8 cellular contexts compared by ENCODE assay signal in the genomic region with DNA sequence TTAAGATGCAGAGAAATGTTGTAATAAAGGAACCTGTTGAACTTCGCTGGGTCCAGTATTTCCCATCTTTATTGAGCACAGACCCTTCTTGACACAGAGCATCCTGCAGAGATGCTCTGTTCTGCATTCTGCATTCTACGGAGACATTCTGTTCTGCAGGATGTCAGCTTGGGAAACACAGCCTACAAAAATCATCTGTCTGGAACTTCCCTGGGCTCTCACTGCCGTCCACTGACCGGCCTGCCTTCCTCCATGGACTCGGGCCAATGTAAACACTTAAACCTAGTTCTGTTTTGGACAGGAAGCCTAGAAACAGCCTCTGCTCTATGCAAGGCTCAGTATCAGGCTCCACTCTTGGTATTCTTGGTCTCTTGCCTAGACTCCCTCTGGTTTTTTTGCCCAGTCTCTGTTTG.
DNase-seq lines count a peak whose midpoint lies in the region; ATAC-seq and TF ChIP-seq lines count a peak whose summit lies in the region.
"Had no signal": no experiment of that assay in that cellular context is flagged by ENCODE, and none has a peak within 500 bp of the region (broad histone marks: within the 10 kb centered on the region; RNA-seq: fewer than 3 reads in every experiment).

No MANE protein-coding gene starts in this region.

- peak overlapping the region; percentile 24 to 54 for H3K9ac ChIP-seq in duodenal mucosa (ENCODE audit: low read depth in 1 of 2, low read length in 2 of 2)

- H3K4me3 ChIP-seq in duodenal mucosa (ENCODE audit: low read depth in 1 of 2, low read length in 2 of 2) (peak overlapping the region; percentile 7 to 34), aorta (ENCODE audit: low read length in 2 of 2) (no peak overlapping the region)

- H3K4me3 Mint-ChIP-seq in endothelial cell (ENCODE audit: unreplicated experiment): no peak overlapping the region

- no peaks in the 10 kb centered on the region for H3K27me3 ChIP-seq in duodenal mucosa (ENCODE audit: control insufficient read depth in 1 of 2, insufficient read depth in 2 of 2, low read length in 2 of 2)
- H3K27me3 ChIP-seq in aorta (ENCODE audit: control insufficient read depth in 1 of 2, insufficient read depth in 2 of 2, low read length in 1 of 2): no peaks in the 10 kb centered on the region

- no peaks in the 10 kb centered on the region for H3K4me1 Mint-ChIP-seq in endothelial cell (ENCODE audit: unreplicated experiment)

- ATAC-seq in aorta (ENCODE audit: low FRiP score): peak; percentile 77
- no peak for ATAC-seq in GM21786 (IDR thresholded peaks at IDR 0.05; ENCODE audit: unreplicated experiment)
- ATAC-seq in HG03354 (IDR thresholded peaks at IDR 0.05; ENCODE audit: poor library complexity, severe bottlenecking, unreplicated experiment): no peak
- ATAC-seq: activated CD4-positive, CD25-positive, alpha-beta regulatory T cell treated with anti-CD3 and anti-CD28 coated beads, Interleukin-2, amount 50 U/mL, for 24 hours had no signal

- TF ChIP-seq CTCF in endothelial cell (IDR thresholded peaks at IDR 0.05; ENCODE audit: unreplicated experiment): no peak

- H3K27ac ChIP-seq in duodenal mucosa (ENCODE audit: low read depth, low read length) (peak overlapping the region; percentile 77), aorta (ENCODE audit: low read depth in 1 of 2, low read length in 2 of 2) (peak overlapping the region in 1 of 2 donors; percentile 94)

- 3 to 4% methylated on average over 5 of the region's 5 CpGs for WGBS in aorta, 2 donors

- H3K27me3 Mint-ChIP-seq in endothelial cell (ENCODE audit: unreplicated experiment): peaks cover 8% of the 10 kb centered on the region

- no peaks in the 10 kb centered on the region for H3K36me3 ChIP-seq in duodenal mucosa (ENCODE audit: control insufficient read depth in 1 of 2, insufficient read depth in 2 of 2, low read length in 2 of 2)
- no peaks in the 10 kb centered on the region for H3K36me3 ChIP-seq in aorta (ENCODE audit: control insufficient read depth in 1 of 2, insufficient read depth in 2 of 2, low read length in 1 of 2)

- peaks cover 60 to 66% of the 10 kb centered on the region in 2 donors for H3K4me1 ChIP-seq in duodenal mucosa (ENCODE audit: control insufficient read depth in 1 of 2, insufficient read depth in 2 of 2, low read length in 2 of 2)
- H3K4me1 ChIP-seq in aorta (ENCODE audit: control insufficient read depth in 1 of 2, insufficient read depth in 2 of 2, low read length in 2 of 2): peaks cover 0 to 9% of the 10 kb centered on the region in 2 donors

- intact Hi-C loops in aorta (cut with DNase I): loop anchor here (1.0 to 5.0 kb wide), 7 partner anchors 34 to 91 kb away; partner anchors contain the start of gene PPP1CB (in 2 of the 2)

- no peaks in the 10 kb centered on the region for H3K9me3 Mint-ChIP-seq in endothelial cell (ENCODE audit: unreplicated experiment)

- H3K9me3 ChIP-seq in duodenal mucosa (ENCODE audit: control insufficient read depth in 1 of 2, low read length in 2 of 2): no peaks in the 10 kb centered on the region
- no peaks in the 10 kb centered on the region for H3K9me3 ChIP-seq in aorta (ENCODE audit: control insufficient read depth, low read length)

- H3K27ac Mint-ChIP-seq in endothelial cell (ENCODE audit: unreplicated experiment): no peak overlapping the region

- peaks cover 4% of the 10 kb centered on the region for H3K36me3 Mint-ChIP-seq in endothelial cell (ENCODE audit: low read depth, unreplicated experiment)

- DNase-seq in NCI-H226 (peak; percentile 90), mucosa of gallbladder (ENCODE audit: low spot score) (peak; percentile 87), aorta (peak; percentile 81 to 84), endothelial cell (ENCODE audit: low spot score) (no peak)

Comparison
In these comparisons a context has a peak if more than half of its experiments do, and no peak if none do; other contexts are left out.
1. H3K4me3 ChIP-seq: peak in duodenal mucosa (2 of 2); none in aorta (0 of 2).